In the genomic region with DNA sequence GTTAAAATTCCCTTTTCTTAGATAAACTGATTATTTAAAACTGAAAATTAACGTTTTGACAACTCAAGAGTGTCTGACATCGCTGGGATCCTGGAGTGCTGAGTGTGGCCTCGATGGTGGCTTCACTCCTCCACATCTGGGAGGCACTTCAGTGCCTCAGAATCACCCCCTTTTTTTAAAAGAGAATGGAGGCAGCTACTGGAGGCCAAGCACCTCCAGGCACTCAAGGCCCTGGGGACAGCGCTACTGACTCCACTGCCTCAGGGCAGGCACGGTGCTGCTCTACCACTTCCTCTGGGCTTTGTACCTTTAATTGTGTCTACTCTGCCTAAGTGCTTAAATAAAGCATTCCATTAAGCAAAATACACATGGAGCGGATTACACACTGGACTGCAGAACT, we compare ENCODE assay signal across 22 cellular contexts. TPM values are rescaled to one million over a fixed set of nuclear protein-coding genes. Genes with fewer than 3 reads are reported as not detected.
DNase-seq lines count a peak whose midpoint lies in the region; ATAC-seq lines count a peak whose summit lies in the region.
"Had no signal": no experiment of that assay in that cellular context is flagged by ENCODE, and none has a peak within 500 bp of the region (broad histone marks: within the 10 kb centered on the region; RNA-seq: fewer than 3 reads in every experiment).

No MANE protein-coding gene starts in this region.

- peaks cover 69% of the 10 kb centered on the region for H3K36me3 Mint-ChIP-seq in activated T-cell treated with anti-CD3 and anti-CD28 coated beads, Interleukin-2, amount 50 U/mL, for 24 hours (ENCODE audit: low read depth)
- peaks cover 32% of the 10 kb centered on the region for H3K36me3 Mint-ChIP-seq in activated T-cell treated with anti-CD3 and anti-CD28 coated beads, Interleukin-2, amount 50 U/mL, for 4 hours (ENCODE audit: insufficient read depth)
- H3K36me3 Mint-ChIP-seq in activated naive CD8-positive, alpha-beta T cell treated with anti-CD3 and anti-CD28 coated beads, Interleukin-2, amount 50 U/mL, for 24 hours (ENCODE audit: low read depth) = peaks cover 37% of the 10 kb centered on the region
- peaks cover 35 to 58% of the 10 kb centered on the region in 2 donors for H3K36me3 Mint-ChIP-seq in CD4-positive, alpha-beta memory T cell

- intact Hi-C loops in left cardiac atrium (cut with DNase I) = no loop called here
- intact Hi-C loops in CD4-positive, alpha-beta memory T cell (cut with micrococcal nuclease) = no loop called here

- H3K18ac ChIP-seq in trophoblast cell (ENCODE audit: low read length) = no peak overlapping the region

- H3K4me3 ChIP-seq in trophoblast cell (ENCODE audit: low read depth, low read length) = no peak overlapping the region
- no peak overlapping the region for H3K4me3 ChIP-seq in CD4-positive, alpha-beta memory T cell (ENCODE audit: low read length in 2 of 2)
- H3K4me3 ChIP-seq: ascending aorta; BLaER1 treated with 17β-estradiol and CSF1 and Interleukin-3, amounts not matched to agents 10 nM and 100 nM; coronary artery; heart left ventricle; neural progenitor cell had no signal

- no peak overlapping the region for H3K27ac ChIP-seq in trophoblast cell (ENCODE audit: low read depth, low read length)
- no peak overlapping the region for H3K27ac ChIP-seq in CD4-positive, alpha-beta memory T cell (ENCODE audit: low read depth, low read length)
- H3K27ac ChIP-seq: ascending aorta, coronary artery, heart left ventricle, neural progenitor cell had no signal

- H3K4me1 Mint-ChIP-seq in activated T-cell treated with anti-CD3 and anti-CD28 coated beads, Interleukin-2, amount 50 U/mL, for 24 hours (ENCODE audit: low read depth) = peaks cover 4% of the 10 kb centered on the region
- H3K4me1 Mint-ChIP-seq in activated T-cell treated with anti-CD3 and anti-CD28 coated beads, Interleukin-2, amount 50 U/mL, for 4 hours (ENCODE audit: low read depth) = no peaks in the 10 kb centered on the region
- H3K4me1 Mint-ChIP-seq in activated naive CD8-positive, alpha-beta T cell treated with anti-CD3 and anti-CD28 coated beads, Interleukin-2, amount 50 U/mL, for 24 hours = peaks cover 2% of the 10 kb centered on the region
- H3K4me1 Mint-ChIP-seq in CD4-positive, alpha-beta memory T cell = peaks cover 0 to 7% (median 2%) of the 10 kb centered on the region in 4 donors

- no peak overlapping the region for H2AFZ ChIP-seq in trophoblast cell (ENCODE audit: insufficient read depth, low read length, poor library complexity)
- H2AFZ ChIP-seq: neural progenitor cell had no signal

- no peak overlapping the region for H2BK120ac ChIP-seq in trophoblast cell (ENCODE audit: insufficient read depth, low read length, poor library complexity)

- no peaks in the 10 kb centered on the region for H3K79me2 ChIP-seq in trophoblast cell (ENCODE audit: control insufficient read depth, insufficient read depth, low read length, poor library complexity)

- no peak overlapping the region for H3K4ac ChIP-seq in trophoblast cell (ENCODE audit: low read depth, low read length)

- H3K4me3 Mint-ChIP-seq in activated T-cell treated with anti-CD3 and anti-CD28 coated beads, Interleukin-2, amount 50 U/mL, for 24 hours = no peak overlapping the region
- no peak overlapping the region for H3K4me3 Mint-ChIP-seq in activated T-cell treated with anti-CD3 and anti-CD28 coated beads, Interleukin-2, amount 50 U/mL, for 4 hours
- no peak overlapping the region for H3K4me3 Mint-ChIP-seq in activated naive CD8-positive, alpha-beta T cell treated with anti-CD3 and anti-CD28 coated beads, Interleukin-2, amount 50 U/mL, for 24 hours
- H3K4me3 Mint-ChIP-seq in CD4-positive, alpha-beta memory T cell = no peak overlapping the region
- H3K4me3 Mint-ChIP-seq: neural progenitor cell had no signal

- H3K27ac Mint-ChIP-seq in activated T-cell treated with anti-CD3 and anti-CD28 coated beads, Interleukin-2, amount 50 U/mL, for 24 hours = peak overlapping the region; percentile 69
- H3K27ac Mint-ChIP-seq in activated naive CD8-positive, alpha-beta T cell treated with anti-CD3 and anti-CD28 coated beads, Interleukin-2, amount 50 U/mL, for 24 hours = peak overlapping the region; percentile 18
- no peak overlapping the region for H3K27ac Mint-ChIP-seq in CD4-positive, alpha-beta memory T cell
- H3K27ac Mint-ChIP-seq: neural progenitor cell had no signal

- H3K27me3 ChIP-seq in trophoblast cell (ENCODE audit: insufficient read depth, low read length) = no peaks in the 10 kb centered on the region
- no peaks in the 10 kb centered on the region for H3K27me3 ChIP-seq in CD4-positive, alpha-beta memory T cell (ENCODE audit: insufficient read depth, low read length)
- H3K27me3 ChIP-seq: ascending aorta; BLaER1 treated with 17β-estradiol and CSF1 and Interleukin-3, amounts not matched to agents 10 nM and 100 nM; heart left ventricle; neural progenitor cell had no signal

- peaks cover 3% of the 10 kb centered on the region for H3K9me3 ChIP-seq in trophoblast cell (ENCODE audit: insufficient read depth, low read depth, low read length)
- H3K9me3 ChIP-seq in CD4-positive, alpha-beta memory T cell (ENCODE audit: control insufficient read depth in 1 of 2, low read length in 2 of 2) = no peaks in the 10 kb centered on the region
- H3K9me3 ChIP-seq: ascending aorta, heart left ventricle had no signal

- H2BK5ac ChIP-seq in trophoblast cell (ENCODE audit: low read depth, low read length, poor library complexity) = no peak overlapping the region

- no peaks in the 10 kb centered on the region for H3K79me1 ChIP-seq in trophoblast cell (ENCODE audit: low read length)

- no peak for ATAC-seq in activated T-cell treated with anti-CD3 and anti-CD28 coated beads, Interleukin-2, amount 50 U/mL, for 4 hours
- ATAC-seq in activated naive CD8-positive, alpha-beta T cell treated with anti-CD3 and anti-CD28 coated beads, Interleukin-2, amount 50 U/mL, for 24 hours = no peak
- ATAC-seq in left cardiac atrium = no peak
- ATAC-seq: heart left ventricle, left colon, right cardiac atrium had no signal

- H3K14ac ChIP-seq in trophoblast cell (ENCODE audit: low read length) = no peak overlapping the region

- POLR2A ChIA-PET in CD4-positive, alpha-beta memory T cell (lab: Charles Lee; ENCODE audit: partially characterized antibody) = no interaction called here

- CTCF ChIA-PET in CD4-positive, alpha-beta memory T cell (lab: Charles Lee; ENCODE audit: partially characterized antibody) = interaction anchor here (2.1 kb wide), 1 partner anchor 245 kb away, joined by 6 read pairs; no protein-coding TSS in a partner anchor

- no peak overlapping the region for H3K4me2 ChIP-seq in trophoblast cell (ENCODE audit: low read length)
- H3K4me2 ChIP-seq: neural progenitor cell had no signal

- no peak overlapping the region for H3K23ac ChIP-seq in trophoblast cell (ENCODE audit: low read length)

- no peak overlapping the region for H2AK5ac ChIP-seq in trophoblast cell (ENCODE audit: low read length)

- peaks cover 29 to 37% of the 10 kb centered on the region in 2 experiments for H3K36me3 ChIP-seq in trophoblast cell (ENCODE audit: control insufficient read depth in 1 of 2, insufficient read depth in 2 of 2, low read length in 2 of 2)
- H3K36me3 ChIP-seq in CD4-positive, alpha-beta memory T cell (ENCODE audit: insufficient read depth, low read length) = peaks cover 43% of the 10 kb centered on the region

- H3K27me3 Mint-ChIP-seq in activated T-cell treated with anti-CD3 and anti-CD28 coated beads, Interleukin-2, amount 50 U/mL, for 24 hours = no peaks in the 10 kb centered on the region
- no peaks in the 10 kb centered on the region for H3K27me3 Mint-ChIP-seq in activated T-cell treated with anti-CD3 and anti-CD28 coated beads, Interleukin-2, amount 50 U/mL, for 4 hours (ENCODE audit: low read depth)
- no peaks in the 10 kb centered on the region for H3K27me3 Mint-ChIP-seq in activated naive CD8-positive, alpha-beta T cell treated with anti-CD3 and anti-CD28 coated beads, Interleukin-2, amount 50 U/mL, for 24 hours
- no peaks in the 10 kb centered on the region for H3K27me3 Mint-ChIP-seq in CD4-positive, alpha-beta memory T cell

- peak overlapping the region; percentile 27 for H3K9ac ChIP-seq in trophoblast cell (ENCODE audit: low read length)
- H3K9ac ChIP-seq: BLaER1 treated with 17β-estradiol and CSF1 and Interleukin-3, amounts not matched to agents 10 nM and 100 nM; neural progenitor cell had no signal

- no peak overlapping the region for H4K12ac ChIP-seq in trophoblast cell (ENCODE audit: low read depth, low read length)

- H4K8ac ChIP-seq in trophoblast cell (ENCODE audit: low read depth, low read length) = no peak overlapping the region

- H3K4me1 ChIP-seq in trophoblast cell (ENCODE audit: control insufficient read depth in 1 of 2, insufficient read depth in 2 of 2, low read length in 2 of 2) = no peaks in the 10 kb centered on the region
- H3K4me1 ChIP-seq in CD4-positive, alpha-beta memory T cell (ENCODE audit: insufficient read depth, low read length) = no peaks in the 10 kb centered on the region
- H3K4me1 ChIP-seq: ascending aorta, neural progenitor cell had no signal

- no peak for DNase-seq in activated T-cell treated with anti-CD3 and anti-CD28 coated beads, Interleukin-2, amount 50 U/mL, for 24 hours
- DNase-seq in activated T-cell treated with anti-CD3 and anti-CD28 coated beads, Interleukin-2, amount 50 U/mL, for 4 hours = no peak
- DNase-seq in NCI-H1436 treated with DMSO at 0.1 percent for 48 hours (lab: John Stamatoyannopoulos, UW) = peak; percentile 13
- DNase-seq in activated naive CD8-positive, alpha-beta T cell treated with anti-CD3 and anti-CD28 coated beads, Interleukin-2, amount 50 U/mL, for 24 hours = no peak
- DNase-seq in trophoblast cell = no peak
- DNase-seq in left cardiac atrium = no peak
- DNase-seq in CD4-positive, alpha-beta memory T cell = no peak
- DNase-seq: activated CD4-positive, CD25-positive, alpha-beta regulatory T cell; activated naive CD4-positive, alpha-beta T cell treated with anti-CD3 and anti-CD28 coated beads, Interleukin-2, amount 50 U/mL, for 16 hours; effector memory CD4-positive, alpha-beta T cell; erythroblast; heart left ventricle; left colon; mammary epithelial cell; NCI-H1694; NCI-H526 treated with DMSO at 0.1 percent for 48 hours; right cardiac atrium; stimulated activated CD4-positive, alpha-beta T cell treated with anti-CD3 and anti-CD28 coated beads, Interleukin-4, amount 100 ng/mL, for 1 hour had no signal

- H4K91ac ChIP-seq in trophoblast cell (ENCODE audit: low read depth, low read length) = no peak overlapping the region

- H2BK12ac ChIP-seq in trophoblast cell (ENCODE audit: low read length) = no peak overlapping the region

- no peaks in the 10 kb centered on the region for H3K9me3 Mint-ChIP-seq in activated T-cell treated with anti-CD3 and anti-CD28 coated beads, Interleukin-2, amount 50 U/mL, for 24 hours
- H3K9me3 Mint-ChIP-seq in activated T-cell treated with anti-CD3 and anti-CD28 coated beads, Interleukin-2, amount 50 U/mL, for 4 hours = no peaks in the 10 kb centered on the region
- H3K9me3 Mint-ChIP-seq in activated naive CD8-positive, alpha-beta T cell treated with anti-CD3 and anti-CD28 coated beads, Interleukin-2, amount 50 U/mL, for 24 hours = no peaks in the 10 kb centered on the region
- no peaks in the 10 kb centered on the region for H3K9me3 Mint-ChIP-seq in CD4-positive, alpha-beta memory T cell
- H3K9me3 Mint-ChIP-seq: neural progenitor cell had no signal

- no CpG with 5 or more reads among the region's 6 CpGs for WGBS in trophoblast cell (ENCODE audit: extremely low coverage, insufficient coverage, insufficient read length)

RNA-seq across cellular contexts. Expression of gene NCAPG2, which starts 27.2 kb away (rescaled TPM):
- 10 to 100 TPM; 19.7 to 26.2 (median 20.7) TPM for total RNA-seq in activated T-cell treated with anti-CD3 and anti-CD28 coated beads, Interleukin-2, amount 50 U/mL, for 4 hours
- 19.4 and 19.7 TPM in 2 replicates for polyA plus RNA-seq in trophoblast cell (2013)
- 1 to 10 TPM; 6.4 to 8.6 TPM for total RNA-seq in left cardiac atrium
- 10 to 100 TPM; 15.0 to 17.9 TPM for total RNA-seq in CD4-positive, alpha-beta memory T cell
- 10 to 100 TPM in 1 of 2 donors, 1 to 10 TPM in 1; 7.2 to 12.9 TPM for polyA plus RNA-seq in CD4-positive, alpha-beta memory T cell

Comparison
In these comparisons a context has a peak if more than half of its experiments do, and no peak if none do; other contexts are left out.
1. H3K27ac Mint-ChIP-seq: peak in activated T-cell treated with anti-CD3 and anti-CD28 coated beads, Interleukin-2, amount 50 U/mL, for 24 hours (single experiment) and activated naive CD8-positive, alpha-beta T cell treated with anti-CD3 and anti-CD28 coated beads, Interleukin-2, amount 50 U/mL, for 24 hours (single experiment); none in CD4-positive, alpha-beta memory T cell (0 of 7).